In the genomic region with DNA sequence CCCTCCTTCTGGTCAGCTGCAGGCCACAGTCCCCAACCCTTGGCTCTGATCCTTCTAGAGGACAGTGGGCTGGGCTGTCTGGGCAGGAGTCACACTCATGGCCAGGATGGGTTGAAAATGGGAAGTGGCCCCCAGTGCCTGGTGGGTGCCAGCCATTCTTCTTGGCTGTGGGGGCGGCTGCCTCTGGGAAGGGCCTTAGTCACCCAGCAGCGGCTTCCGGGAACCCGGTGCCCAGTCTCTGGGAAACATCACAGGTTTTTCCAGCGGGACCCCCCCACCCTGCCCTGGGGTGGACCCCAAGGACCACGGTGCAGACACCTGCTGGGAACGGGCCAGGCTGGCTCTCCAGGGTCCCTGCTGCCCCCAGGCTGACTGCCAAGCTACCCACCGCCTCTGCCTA, we compare ENCODE assay signal across 23 cellular contexts. TPM values are rescaled to one million over a fixed set of nuclear protein-coding genes. Genes with fewer than 3 reads are reported as not detected.
"Had no signal": no experiment of that assay in that cellular context is flagged by ENCODE, and none has a peak within 500 bp of the region (broad histone marks: within the 10 kb centered on the region; RNA-seq: fewer than 3 reads in every experiment).

No MANE protein-coding gene starts in this region.

- DNase-seq: activated CD4-positive, alpha-beta memory T cell treated with anti-CD3 and anti-CD28 coated beads for 36 hours; activated CD4-positive, alpha-beta T cell treated with anti-CD3 and anti-CD28 coated beads for 4 hours; activated CD4-positive, CD25-positive, alpha-beta regulatory T cell; activated effector memory CD4-positive, alpha-beta T cell treated with anti-CD3 and anti-CD28 coated beads, Interleukin-2, amount 50 U/mL, for 16 hours; activated naive CD4-positive, alpha-beta T cell treated with anti-CD3 and anti-CD28 coated beads, Interleukin-2, amount 10 ng/mL, durations not matched to agents 7 days and 5 days; activated T-cell treated with anti-CD3 and anti-CD28 coated beads, Interleukin-2, amount 50 U/mL, for 72 hours; colonic mucosa; endodermal cell; esophagus squamous epithelium; gastrocnemius medialis; nephron progenitor cell; sigmoid colon; stimulated activated CD4-positive, alpha-beta T cell treated with anti-CD3 and anti-CD28 coated beads, Interleukin-2, amount 100 ng/mL, for 48 hours; stimulated activated CD8-positive, alpha-beta memory T cell treated with anti-CD3 and anti-CD28 coated beads, Interleukin-4, amount 100 ng/mL, for 48 hours; stimulated activated naive B cell treated with anti-CD40 and anti-IgM and Interleukin-4, amounts not matched to agents 10 μg/mL and 1 μg/mL and 100 μg/mL, for 72 hours; SW 1271; T-helper 17 cell; testis had no signal

- H3K4me1 Mint-ChIP-seq: activated naive CD4-positive, alpha-beta T cell treated with anti-CD3 and anti-CD28 coated beads, Interleukin-2, amount 10 ng/mL, durations not matched to agents 7 days and 5 days; endodermal cell; mesothelial cell of epicardium; nephron progenitor cell; stimulated activated naive B cell treated with anti-CD40 and anti-IgM and Interleukin-4, amounts not matched to agents 10 μg/mL and 1 μg/mL and 100 μg/mL, for 72 hours; T-helper 17 cell had no signal

- H3K4me1 ChIP-seq: colonic mucosa, gastrocnemius medialis, sigmoid colon, testis had no signal

- H3K9me3 ChIP-seq: colonic mucosa, esophagus squamous epithelium, gastrocnemius medialis, sigmoid colon, testis had no signal

- H3K27me3 ChIP-seq: colonic mucosa, gastrocnemius medialis, testis had no signal

- ATAC-seq: activated T-cell treated with anti-CD3 and anti-CD28 coated beads, Interleukin-2, amount 50 U/mL, for 72 hours; gastrocnemius medialis; stimulated activated naive B cell treated with anti-CD40 and anti-IgM and Interleukin-4, amounts not matched to agents 10 μg/mL and 1 μg/mL and 100 μg/mL, for 72 hours; T-helper 17 cell had no signal

- H3K9me3 Mint-ChIP-seq: activated T-cell treated with anti-CD3 and anti-CD28 coated beads, Interleukin-2, amount 50 U/mL, for 72 hours had no signal

- H3K27ac ChIP-seq: colonic mucosa, esophagus squamous epithelium, gastrocnemius medialis, parathyroid adenoma, sigmoid colon, testis had no signal

- H3K4me3 Mint-ChIP-seq: activated CD4-positive, alpha-beta memory T cell treated with anti-CD3 and anti-CD28 coated beads for 36 hours; activated naive CD4-positive, alpha-beta T cell treated with anti-CD3 and anti-CD28 coated beads, Interleukin-2, amount 10 ng/mL, durations not matched to agents 7 days and 5 days; activated T-cell treated with anti-CD3 and anti-CD28 coated beads, Interleukin-2, amount 50 U/mL, for 72 hours; endodermal cell; mesothelial cell of epicardium; nephron progenitor cell; stimulated activated naive B cell treated with anti-CD40 and anti-IgM and Interleukin-4, amounts not matched to agents 10 μg/mL and 1 μg/mL and 100 μg/mL, for 72 hours; T-helper 17 cell had no signal

- H3K27ac Mint-ChIP-seq: activated CD4-positive, alpha-beta memory T cell treated with anti-CD3 and anti-CD28 coated beads for 36 hours; activated naive CD4-positive, alpha-beta T cell treated with anti-CD3 and anti-CD28 coated beads, Interleukin-2, amount 10 ng/mL, durations not matched to agents 7 days and 5 days; activated T-cell treated with anti-CD3 and anti-CD28 coated beads, Interleukin-2, amount 50 U/mL, for 72 hours; endodermal cell; mesothelial cell of epicardium; nephron progenitor cell; stimulated activated naive B cell treated with anti-CD40 and anti-IgM and Interleukin-4, amounts not matched to agents 10 μg/mL and 1 μg/mL and 100 μg/mL, for 72 hours; T-helper 17 cell had no signal

- H3K36me3 ChIP-seq: colonic mucosa, esophagus squamous epithelium, gastrocnemius medialis, sigmoid colon had no signal

- H3K4me3 ChIP-seq: colonic mucosa, esophagus squamous epithelium, gastrocnemius medialis, sigmoid colon, testis had no signal

- H3K36me3 Mint-ChIP-seq: activated CD4-positive, alpha-beta memory T cell treated with anti-CD3 and anti-CD28 coated beads for 36 hours; activated naive CD4-positive, alpha-beta T cell treated with anti-CD3 and anti-CD28 coated beads, Interleukin-2, amount 10 ng/mL, durations not matched to agents 7 days and 5 days; mesothelial cell of epicardium; stimulated activated naive B cell treated with anti-CD40 and anti-IgM and Interleukin-4, amounts not matched to agents 10 μg/mL and 1 μg/mL and 100 μg/mL, for 72 hours had no signal

RNA-seq across cellular contexts. Expression of a gene that starts 27.3 kb away (rescaled TPM):
- total RNA-seq: activated CD4-positive, alpha-beta memory T cell treated with anti-CD3 and anti-CD28 coated beads for 36 hours; activated T-cell treated with anti-CD3 and anti-CD28 coated beads, Interleukin-2, amount 50 U/mL, for 72 hours; bronchial epithelial cell; colonic mucosa; esophagus squamous epithelium; gastrocnemius medialis; lung microvascular endothelial cell; T-helper 17 cell; ureter had no signal
